In the genomic region with DNA sequence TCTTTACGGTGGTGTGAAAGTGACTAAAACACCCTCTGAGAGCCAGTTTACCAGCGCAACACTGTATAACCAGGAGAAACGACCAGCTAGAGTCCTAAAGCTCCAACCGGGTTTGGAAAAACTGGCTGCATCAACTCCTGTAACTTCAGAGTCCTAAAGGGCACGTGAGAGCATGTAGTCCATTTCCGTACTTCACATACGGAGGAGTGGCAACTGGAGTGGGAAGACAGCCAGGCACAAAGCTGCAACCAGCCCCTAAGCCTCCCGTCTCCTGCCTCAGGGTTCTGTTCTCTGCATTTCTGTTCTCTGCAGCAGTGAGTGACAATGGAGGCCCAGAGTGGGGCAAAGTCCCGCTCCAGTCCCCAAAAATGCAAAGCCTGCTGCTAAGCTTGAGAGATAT, we compare ENCODE assay signal across 33 cellular contexts. TPM values are rescaled to one million over a fixed set of nuclear protein-coding genes. Genes with fewer than 3 reads are reported as not detected.
"Had no signal": no experiment of that assay in that cellular context is flagged by ENCODE, and none has a peak within 500 bp of the region (broad histone marks: within the 10 kb centered on the region; RNA-seq: fewer than 3 reads in every experiment).

No MANE protein-coding gene starts in this region.

- H3K27ac Mint-ChIP-seq: dendritic cell treated with granulocyte-macrophage colony-stimulating factor and Interleukin-4, amounts not matched to agents 40 ng/mL and 50 ng/mL, for 4 days; effector memory CD8-positive, alpha-beta T cell; mesothelial cell of epicardium; naive B cell had no signal

- DNase-seq: colonic mucosa; cortex of kidney; effector CD8-positive, alpha-beta T cell; effector memory CD8-positive, alpha-beta T cell; esophagus squamous epithelium; foreskin keratinocyte; head of caudate nucleus; heart right ventricle; hippocampal formation; left cardiac atrium; left lung; left ventricle myocardium superior; lower lobe of right lung; mesenchymal stem cell; mucosa of descending colon; naive B cell had no signal

- H3K27ac ChIP-seq: colonic mucosa, esophagus squamous epithelium, foreskin keratinocyte, gastroesophageal sphincter, heart right ventricle, left lung, lower lobe of right lung had no signal

- H3K27me3 ChIP-seq: colonic mucosa had no signal

- H3K9me3 Mint-ChIP-seq: dendritic cell treated with granulocyte-macrophage colony-stimulating factor and Interleukin-4, amounts not matched to agents 40 ng/mL and 50 ng/mL, for 4 days; effector memory CD8-positive, alpha-beta T cell had no signal

- ATAC-seq: effector memory CD8-positive, alpha-beta T cell; foreskin keratinocyte; gastroesophageal sphincter; heart right ventricle; left cardiac atrium; left lung; left ventricle myocardium superior; lower lobe of right lung; mucosa of descending colon had no signal

- H3K4me1 ChIP-seq: colonic mucosa, gastroesophageal sphincter, heart right ventricle, left lung, lower lobe of right lung had no signal

- H3K4me3 ChIP-seq: colonic mucosa, esophagus squamous epithelium, gastroesophageal sphincter, heart right ventricle, left lung, lower lobe of right lung, mucosa of descending colon had no signal

- FAIRE-seq: endothelial cell of umbilical vein, frontal cortex, islet of Langerhans, keratinocyte had no signal

- H3K36me3 ChIP-seq: colonic mucosa, esophagus squamous epithelium, gastroesophageal sphincter, heart right ventricle, left lung, lower lobe of right lung had no signal

- H3K9me3 ChIP-seq: colonic mucosa, esophagus squamous epithelium, left lung, lower lobe of right lung, mucosa of descending colon had no signal

- H3K4me3 Mint-ChIP-seq: dendritic cell treated with granulocyte-macrophage colony-stimulating factor and Interleukin-4, amounts not matched to agents 40 ng/mL and 50 ng/mL, for 4 days; effector memory CD8-positive, alpha-beta T cell; mesothelial cell of epicardium; naive B cell had no signal

- H3K36me3 Mint-ChIP-seq: mesothelial cell of epicardium had no signal

- H3K4me1 Mint-ChIP-seq: mesothelial cell of epicardium, naive B cell had no signal

RNA-seq across cellular contexts. Expression of a gene that starts 19.2 kb away (rescaled TPM):
- total RNA-seq: chondrocyte, colonic mucosa, dermis microvascular lymphatic vessel endothelial cell, endothelial cell of umbilical vein, epithelial cell of proximal tubule, esophagus squamous epithelium, fibroblast of villous mesenchyme, foreskin keratinocyte, heart right ventricle, kidney epithelial cell, left cardiac atrium, left ventricle myocardium superior, lower leg skin, lung microvascular endothelial cell, mesenteric fat pad, mesothelial cell of epicardium, mucosa of descending colon, myocyte had no signal
- polyA plus RNA-seq: endothelial cell of umbilical vein, esophagus, foreskin keratinocyte, heart right ventricle, keratinocyte had no signal

RNA-seq across cellular contexts. Expression of a gene that starts 36.3 kb away (rescaled TPM):
- total RNA-seq: chondrocyte, colonic mucosa, epithelial cell of proximal tubule, frontal cortex, kidney epithelial cell, left ventricle myocardium superior, lower lobe of right lung, mesothelial cell of epicardium, myocyte had no signal
